Comparison of ENCODE assay signal across 1 cellular context in the genomic region with DNA sequence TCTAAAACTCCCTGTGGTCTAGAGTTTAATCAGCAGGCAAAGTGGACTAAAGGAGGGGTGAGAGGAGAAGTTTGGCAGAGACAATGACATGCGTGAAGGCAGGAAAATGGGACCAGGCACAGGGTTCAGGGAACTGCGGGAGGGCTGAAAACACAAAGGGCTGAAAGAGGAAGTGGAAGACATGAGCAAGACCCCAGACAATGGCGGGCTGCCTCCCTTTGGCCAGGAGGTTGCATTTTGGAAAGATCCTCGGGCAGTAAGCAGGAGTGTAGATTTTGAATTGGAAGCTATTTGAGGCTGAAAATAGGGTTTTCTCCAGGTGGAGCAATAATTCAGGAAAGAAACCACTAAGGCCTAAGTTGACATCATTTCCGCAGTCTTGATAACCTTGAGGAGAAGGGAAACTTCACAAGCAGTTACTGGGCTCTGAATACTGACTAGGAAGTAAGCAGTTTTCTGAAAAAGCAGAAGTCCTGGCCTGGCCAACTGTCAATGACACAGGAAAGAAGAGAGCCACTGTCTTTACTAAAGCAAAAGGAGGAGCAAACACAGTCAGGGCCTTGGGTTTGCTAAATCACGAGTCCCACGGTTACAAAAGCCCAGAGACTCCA.
TF ChIP-seq lines count a peak whose summit lies in the region.

No MANE protein-coding gene starts in this region.

TF ChIP-seq in K562, 482 proteins besides CTCF, POLR2A, EP300 and RAD21 (continued from another document and continues in another):
- 0 out of 2 replicates have a peak, but pooled peaks have one; percentile 10 for TF ChIP-seq MGA (IDR thresholded peaks at IDR 0.05)
- TF ChIP-seq, protein P1, sequence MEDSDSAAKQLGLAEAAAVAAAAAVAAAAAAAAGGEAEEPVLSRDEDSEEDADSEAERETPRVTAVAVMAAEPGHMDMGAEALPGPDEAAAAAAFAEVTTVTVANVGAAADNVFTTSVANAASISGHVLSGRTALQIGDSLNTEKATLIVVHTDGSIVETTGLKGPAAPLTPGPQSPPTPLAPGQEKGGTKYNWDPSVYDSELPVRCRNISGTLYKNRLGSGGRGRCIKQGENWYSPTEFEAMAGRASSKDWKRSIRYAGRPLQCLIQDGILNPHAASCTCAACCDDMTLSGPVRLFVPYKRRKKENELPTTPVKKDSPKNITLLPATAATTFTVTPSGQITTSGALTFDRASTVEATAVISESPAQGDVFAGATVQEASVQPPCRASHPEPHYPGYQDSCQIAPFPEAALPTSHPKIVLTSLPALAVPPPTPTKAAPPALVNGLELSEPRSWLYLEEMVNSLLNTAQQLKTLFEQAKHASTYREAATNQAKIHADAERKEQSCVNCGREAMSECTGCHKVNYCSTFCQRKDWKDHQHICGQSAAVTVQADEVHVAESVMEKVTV (CRISPR knock-in tag; IDR thresholded peaks at IDR 0.05): peak; percentile 39; the same call in 1 of the 2 replicates
- no peak for TF ChIP-seq HNRNPH1 (optimal IDR thresholded peaks at IDR 0.05; ENCODE audit: low read depth, low read length)
- TF ChIP-seq, protein P2, sequence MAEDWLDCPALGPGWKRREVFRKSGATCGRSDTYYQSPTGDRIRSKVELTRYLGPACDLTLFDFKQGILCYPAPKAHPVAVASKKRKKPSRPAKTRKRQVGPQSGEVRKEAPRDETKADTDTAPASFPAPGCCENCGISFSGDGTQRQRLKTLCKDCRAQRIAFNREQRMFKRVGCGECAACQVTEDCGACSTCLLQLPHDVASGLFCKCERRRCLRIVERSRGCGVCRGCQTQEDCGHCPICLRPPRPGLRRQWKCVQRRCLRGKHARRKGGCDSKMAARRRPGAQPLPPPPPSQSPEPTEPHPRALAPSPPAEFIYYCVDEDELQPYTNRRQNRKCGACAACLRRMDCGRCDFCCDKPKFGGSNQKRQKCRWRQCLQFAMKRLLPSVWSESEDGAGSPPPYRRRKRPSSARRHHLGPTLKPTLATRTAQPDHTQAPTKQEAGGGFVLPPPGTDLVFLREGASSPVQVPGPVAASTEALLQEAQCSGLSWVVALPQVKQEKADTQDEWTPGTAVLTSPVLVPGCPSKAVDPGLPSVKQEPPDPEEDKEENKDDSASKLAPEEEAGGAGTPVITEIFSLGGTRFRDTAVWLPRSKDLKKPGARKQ (CRISPR knock-in tag; IDR thresholded peaks at IDR 0.05): no peak
- TF ChIP-seq, protein P3, sequence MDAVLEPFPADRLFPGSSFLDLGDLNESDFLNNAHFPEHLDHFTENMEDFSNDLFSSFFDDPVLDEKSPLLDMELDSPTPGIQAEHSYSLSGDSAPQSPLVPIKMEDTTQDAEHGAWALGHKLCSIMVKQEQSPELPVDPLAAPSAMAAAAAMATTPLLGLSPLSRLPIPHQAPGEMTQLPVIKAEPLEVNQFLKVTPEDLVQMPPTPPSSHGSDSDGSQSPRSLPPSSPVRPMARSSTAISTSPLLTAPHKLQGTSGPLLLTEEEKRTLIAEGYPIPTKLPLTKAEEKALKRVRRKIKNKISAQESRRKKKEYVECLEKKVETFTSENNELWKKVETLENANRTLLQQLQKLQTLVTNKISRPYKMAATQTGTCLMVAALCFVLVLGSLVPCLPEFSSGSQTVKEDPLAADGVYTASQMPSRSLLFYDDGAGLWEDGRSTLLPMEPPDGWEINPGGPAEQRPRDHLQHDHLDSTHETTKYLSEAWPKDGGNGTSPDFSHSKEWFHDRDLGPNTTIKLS (IDR thresholded peaks at IDR 0.05; ENCODE audit: borderline replicate concordance, low read depth): no peak
- TF ChIP-seq CBX1 (IDR thresholded peaks at IDR 0.05; ENCODE audit: low read depth): peak; percentile 16; the same call in 1 of the 2 replicates
- peak; percentile 30; the same call in 1 of the 2 replicates for TF ChIP-seq ZKSCAN8 (CRISPR knock-in tag; IDR thresholded peaks at IDR 0.05)
- peak; percentile 65 for TF ChIP-seq HMBOX1 (IDR thresholded peaks at IDR 0.05)
- TF ChIP-seq GABPB1 (CRISPR knock-in tag; IDR thresholded peaks at IDR 0.05): peak; percentile 65
- no peak for TF ChIP-seq ETS1 (conservative IDR thresholded peaks at IDR 0.05; ENCODE audit: control insufficient read depth, low read depth, low read length)
- TF ChIP-seq, protein P4, sequence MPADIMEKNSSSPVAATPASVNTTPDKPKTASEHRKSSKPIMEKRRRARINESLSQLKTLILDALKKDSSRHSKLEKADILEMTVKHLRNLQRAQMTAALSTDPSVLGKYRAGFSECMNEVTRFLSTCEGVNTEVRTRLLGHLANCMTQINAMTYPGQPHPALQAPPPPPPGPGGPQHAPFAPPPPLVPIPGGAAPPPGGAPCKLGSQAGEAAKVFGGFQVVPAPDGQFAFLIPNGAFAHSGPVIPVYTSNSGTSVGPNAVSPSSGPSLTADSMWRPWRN (IDR thresholded peaks at IDR 0.05; ENCODE audit: low read depth): no peak
- no peak for TF ChIP-seq MAZ (CRISPR knock-in tag; conservative IDR thresholded peaks at IDR 0.05 in 1 of 2, IDR thresholded peaks at IDR 0.05 in 1 of 2)
- peak; percentile 78; the same call in 1 of the 2 replicates for TF ChIP-seq CREB3 (tag; conservative IDR thresholded peaks at IDR 0.05; ENCODE audit: low read depth)
- no peak for TF ChIP-seq TRIM24 (IDR thresholded peaks at IDR 0.05)
- 0 out of 2 replicates have a peak, but pooled peaks have one; percentile 19 for TF ChIP-seq ELF4 (CRISPR knock-in tag; IDR thresholded peaks at IDR 0.05)
- no peak for TF ChIP-seq KDM5B (IDR thresholded peaks at IDR 0.05; ENCODE audit: insufficient replicate concordance, low read depth, low read length)
- peak; percentile 71; the same call in 1 of the 2 replicates for TF ChIP-seq EHMT2 (IDR thresholded peaks at IDR 0.05)
- no peak for TF ChIP-seq CREB1 (IDR thresholded peaks at IDR 0.05)
- TF ChIP-seq CREB1 (CRISPR knock-in tag; IDR thresholded peaks at IDR 0.05): no peak
- peak; percentile 40; the same call in 1 of the 2 replicates for TF ChIP-seq FOSL1 (tag; conservative IDR thresholded peaks at IDR 0.05)
- 0 out of 2 replicates have a peak, but pooled peaks have one; percentile 16 for TF ChIP-seq ZNF239 (CRISPR knock-in tag; IDR thresholded peaks at IDR 0.05)
- TF ChIP-seq GABPA (tag; conservative IDR thresholded peaks at IDR 0.05; ENCODE audit: low read depth): peak; percentile 65
- TF ChIP-seq ZNF311 (CRISPR knock-in tag; IDR thresholded peaks at IDR 0.05): peak; percentile 51; the same call in 1 of the 2 replicates
